Comparison of ENCODE assay signal across 1 cellular context in the genomic region with DNA sequence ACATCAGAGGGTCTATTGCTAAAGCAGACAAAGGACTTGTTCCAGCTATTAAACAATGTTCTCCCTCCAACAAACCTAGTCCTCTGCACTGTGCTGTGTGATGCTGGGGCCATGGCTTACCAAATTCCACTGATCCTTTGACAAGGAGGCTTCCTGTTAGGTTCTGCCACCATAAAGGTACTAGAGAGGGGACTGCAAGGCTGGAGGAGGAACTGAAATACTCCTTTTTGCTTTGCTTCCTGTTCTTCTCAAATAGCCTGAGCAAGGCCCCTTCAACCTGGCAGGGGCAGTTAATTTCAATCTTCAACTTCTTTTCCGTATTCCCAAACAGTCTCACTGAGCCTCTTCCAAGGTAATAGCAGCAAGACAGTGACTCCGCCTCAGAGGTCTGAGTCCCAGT.
TF ChIP-seq lines count a peak whose summit lies in the region.

No MANE protein-coding gene starts in this region.

TF ChIP-seq in IMR-90, 13 proteins besides CTCF, POLR2A, EP300 and RAD21:
- TF ChIP-seq FOS (IDR thresholded peaks at IDR 0.05; ENCODE audit: low read depth, low read length) (no peak), CEBPB (IDR thresholded peaks at IDR 0.05; ENCODE audit: low read depth, low read length) (no peak), NFE2L2 (IDR thresholded peaks at IDR 0.05; ENCODE audit: low read depth, low read length) (no peak), SMC3 (IDR thresholded peaks at IDR 0.05; ENCODE audit: low read depth, low read length) (no peak), MAFK (IDR thresholded peaks at IDR 0.05; ENCODE audit: low read depth, low read length) (no peak), CHD1 (IDR thresholded peaks at IDR 0.05; ENCODE audit: low read depth, low read length) (no peak), RFX5 (IDR thresholded peaks at IDR 0.05; ENCODE audit: low read depth, low read length) (no peak), BHLHE40 (IDR thresholded peaks at IDR 0.05; ENCODE audit: low read depth, low read length) (no peak), MAZ (IDR thresholded peaks at IDR 0.05; ENCODE audit: borderline replicate concordance, low read depth, low read length) (no peak)
- TF ChIP-seq, protein P1, sequence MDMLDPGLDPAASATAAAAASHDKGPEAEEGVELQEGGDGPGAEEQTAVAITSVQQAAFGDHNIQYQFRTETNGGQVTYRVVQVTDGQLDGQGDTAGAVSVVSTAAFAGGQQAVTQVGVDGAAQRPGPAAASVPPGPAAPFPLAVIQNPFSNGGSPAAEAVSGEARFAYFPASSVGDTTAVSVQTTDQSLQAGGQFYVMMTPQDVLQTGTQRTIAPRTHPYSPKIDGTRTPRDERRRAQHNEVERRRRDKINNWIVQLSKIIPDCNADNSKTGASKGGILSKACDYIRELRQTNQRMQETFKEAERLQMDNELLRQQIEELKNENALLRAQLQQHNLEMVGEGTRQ (IDR thresholded peaks at IDR 0.05; ENCODE audit: low read depth, low read length) = no peak
